21 cellular contexts compared by ENCODE assay signal in the genomic region with DNA sequence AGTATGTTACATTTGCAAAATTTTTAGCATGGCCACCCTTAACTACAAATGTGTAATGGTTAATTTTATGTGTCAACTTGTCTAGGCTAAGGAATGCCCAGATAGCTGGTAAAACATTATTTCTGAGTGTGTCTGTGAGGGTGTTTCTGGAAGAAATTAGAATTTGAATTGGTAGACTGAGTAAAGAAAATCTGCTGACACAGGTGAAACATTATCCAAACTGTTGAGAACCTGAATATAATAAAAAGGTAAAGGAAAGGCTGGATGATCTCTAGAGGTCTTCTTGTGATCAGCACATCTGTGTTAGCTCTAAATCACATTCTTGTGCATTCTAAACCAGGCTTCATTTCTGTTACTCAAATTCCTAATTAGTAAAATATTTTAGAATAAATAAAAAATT.
A peak's percentile ranks its signal among the peaks of the same experiment; 100 is the strongest.
DNase-seq lines count a peak whose midpoint lies in the region; ATAC-seq, FAIRE-seq and TF ChIP-seq lines count a peak whose summit lies in the region.
"Had no signal": no experiment of that assay in that cellular context is flagged by ENCODE, and none has a peak within 500 bp of the region (broad histone marks: within the 10 kb centered on the region; RNA-seq: fewer than 3 reads in every experiment).

No MANE protein-coding gene starts in this region.

- H3K27me3 ChIP-seq in HepG2 (ENCODE audit: control insufficient read depth in 1 of 2, insufficient read depth in 2 of 2, low read length in 2 of 2) (no peaks in the 10 kb centered on the region), right lobe of liver (no peaks in the 10 kb centered on the region), neutrophil (no peaks in the 10 kb centered on the region)

- no peak for TF ChIP-seq RAD21 in HepG2 (CRISPR knock-in tag; IDR thresholded peaks at IDR 0.05)

- no TSS peak for BruUV-seq in HepG2 (replicated peaks; lab: Mats Ljungman, UMichigan)

- H3K27ac ChIP-seq in HepG2 (ENCODE audit: extremely low read length, insufficient read depth, low read length) (no peak overlapping the region), right lobe of liver (no peak overlapping the region), neutrophil (peak overlapping the region; percentile 19)

- no peaks in the 10 kb centered on the region for H3K4me1 ChIP-seq in HepG2 (ENCODE audit: insufficient read depth, low read length)
- no peaks in the 10 kb centered on the region for H3K4me1 ChIP-seq in right lobe of liver
- peaks cover 25 to 31% of the 10 kb centered on the region in 2 experiments for H3K4me1 ChIP-seq in neutrophil (ENCODE audit: control insufficient read depth in 1 of 2, insufficient read depth in 1 of 2, low read depth in 1 of 2, low read length in 1 of 2)
- H3K4me1 ChIP-seq: Caco-2, HAP-1 had no signal

- H3K4me3 Mint-ChIP-seq in CD14-positive monocyte, result no peak overlapping the region
- H3K4me3 Mint-ChIP-seq: CD4-positive, CD25-positive, alpha-beta regulatory T cell; CD8-positive, alpha-beta T cell; GM23338; HFFc6 had no signal

- intact Hi-C loops in HepG2 (cut with micrococcal nuclease; ENCODE audit: unreplicated experiment) (no loop called here), right lobe of liver (cut with DNase I) (no loop called here), CD14-positive monocyte (cut with micrococcal nuclease) (loop anchor here in 1 of 2 donors (10.0 kb wide), 1 partner anchor 84 kb away; no protein-coding TSS in a partner anchor)

- POLR2A ChIA-PET in HepG2 (lab: Yijun Ruan, JAX), result no interaction called here

- H3K4me1 Mint-ChIP-seq in CD14-positive monocyte, result peaks cover 17% of the 10 kb centered on the region
- H3K4me1 Mint-ChIP-seq: GM23338 had no signal

- peaks cover 0 to 8% (median 6%) of the 10 kb centered on the region in 7 donors for H3K9me3 Mint-ChIP-seq in CD14-positive monocyte
- H3K9me3 Mint-ChIP-seq: CD4-positive, CD25-positive, alpha-beta regulatory T cell; CD8-positive, alpha-beta T cell; HFFc6 had no signal

- TF ChIP-seq CTCF in HepG2 (CRISPR knock-in tag; IDR thresholded peaks at IDR 0.05) (no peak), right lobe of liver (IDR thresholded peaks at IDR 0.05) (no peak), neutrophil (IDR thresholded peaks at IDR 0.05) (no peak), CD14-positive monocyte (IDR thresholded peaks at IDR 0.05) (no peak)

- H3K79me2 ChIP-seq in HepG2 (ENCODE audit: insufficient read depth, low read length), result no peaks in the 10 kb centered on the region

- H3K4me2 ChIP-seq in HepG2 (ENCODE audit: low read depth, low read length), result no peak overlapping the region
- H3K4me2 ChIP-seq: GM23338 had no signal

- peaks cover 5 to 7% of the 10 kb centered on the region in 2 donors for H3K36me3 Mint-ChIP-seq in CD14-positive monocyte

- TF ChIP-seq POLR2A in HepG2 (IDR thresholded peaks at IDR 0.05; ENCODE audit: insufficient read depth in 1 of 2, low read depth in 2 of 2, low read length in 2 of 2) (no peak), right lobe of liver (IDR thresholded peaks at IDR 0.05) (no peak)

- no peak overlapping the region for H3K9ac ChIP-seq in HepG2 (ENCODE audit: insufficient read depth, low read depth, low read length)

- H3K4me3 ChIP-seq in HepG2 (replicated peaks in 1 of 3; ENCODE audit: insufficient read depth in 1 of 3, low read depth in 2 of 3, low read length in 3 of 3), result no peak overlapping the region
- no peak overlapping the region for H3K4me3 ChIP-seq in right lobe of liver
- H3K4me3 ChIP-seq in neutrophil (ENCODE audit: low read depth in 1 of 2, low read length in 1 of 2), result no peak overlapping the region
- H3K4me3 ChIP-seq: GM23338, HAP-1 had no signal

- H3K9me3 ChIP-seq in HepG2 (ENCODE audit: low read length) (no peaks in the 10 kb centered on the region), right lobe of liver (no peaks in the 10 kb centered on the region), neutrophil (no peaks in the 10 kb centered on the region)
- H3K9me3 ChIP-seq: Caco-2, HAP-1 had no signal

- TF ChIP-seq EP300 in HepG2 (IDR thresholded peaks at IDR 0.05; ENCODE audit: low read depth in 2 of 2, low read length in 2 of 2), result no peak
- no peak for TF ChIP-seq EP300 in HepG2 (CRISPR knock-in tag; IDR thresholded peaks at IDR 0.05; ENCODE audit: borderline replicate concordance)

- CTCF ChIA-PET in HepG2 (lab: Yijun Ruan, JAX; ENCODE audit: low intra/inter-chr PET ratio, low total read pairs), result no interaction called here

- H3K27me3 Mint-ChIP-seq in CD14-positive monocyte (ENCODE audit: low read depth in 3 of 3), result peaks cover 0 to 3% (median 2%) of the 10 kb centered on the region in 3 donors
- H3K27me3 Mint-ChIP-seq: CD4-positive, CD25-positive, alpha-beta regulatory T cell had no signal

- ATAC-seq in HepG2, result no peak
- ATAC-seq in right lobe of liver, result no peak
- ATAC-seq: CD8-positive, alpha-beta T cell; GM23338 had no signal

- DNase-seq in HepG2 (ENCODE audit: low spot score), result no peak
- no peak for DNase-seq in right lobe of liver
- no peak for DNase-seq in activated CD4-positive, alpha-beta T cell treated with anti-CD3 and anti-CD28 coated beads, Interleukin-2, amount 50 U/mL, for 48 hours
- DNase-seq in CD14-positive monocyte (ENCODE audit: low spot score), result no peak
- DNase-seq: 8988T; C1 segment of cervical spinal cord; Caco-2; CD4-positive, CD25-positive, alpha-beta regulatory T cell; CD8-positive, alpha-beta T cell; DMS 273 treated with DMSO at 0.1 percent for 48 hours; DMS79; EL; GF-D8; HFFc6 had no signal

- FAIRE-seq in HepG2 (lab: Jason Lieb, UNC), result no peak
- peak; percentile 81 for FAIRE-seq in TTC549 (lab: Jason Lieb, UNC)
- FAIRE-seq: GM12891, GM18507, H54 had no signal

- peak overlapping the region in 1 of 7 donors; percentile 61 for H3K27ac Mint-ChIP-seq in CD14-positive monocyte
- H3K27ac Mint-ChIP-seq: CD4-positive, CD25-positive, alpha-beta regulatory T cell; CD8-positive, alpha-beta T cell; GM23338; HFFc6 had no signal

- in situ Hi-C loops in HepG2 (cut with HindIII; ENCODE audit: extremely low pct_ligation_motif_present, low pct_unique_long_range_greater_than_20kb), result no loop called here

- no peaks in the 10 kb centered on the region for H4K20me1 ChIP-seq in HepG2 (ENCODE audit: insufficient read depth, low read length)

- H2AFZ ChIP-seq in HepG2 (ENCODE audit: low read length), result no peak overlapping the region
- H2AFZ ChIP-seq: GM23338 had no signal

- H3K36me3 ChIP-seq in HepG2 (replicated peaks in 1 of 2; ENCODE audit: control insufficient read depth in 1 of 2, insufficient read depth in 2 of 2, low read length in 2 of 2) (no peaks in the 10 kb centered on the region), right lobe of liver (no peaks in the 10 kb centered on the region), neutrophil (no peaks in the 10 kb centered on the region)
- H3K36me3 ChIP-seq: HAP-1 had no signal

TF ChIP-seq in HepG2, 621 proteins besides CTCF, POLR2A, EP300 and RAD21:
- TF ChIP-seq TGIF2 (CRISPR knock-in tag; IDR thresholded peaks at IDR 0.05) (no peak), TCF7 (IDR thresholded peaks at IDR 0.05; ENCODE audit: low read depth) (no peak), MAFK (conservative IDR thresholded peaks at IDR 0.05 in 1 of 2, IDR thresholded peaks at IDR 0.05 in 1 of 2; ENCODE audit: low read length in 2 of 2) (peak; percentile 73 to 89), ZZZ3 (CRISPR knock-in tag; IDR thresholded peaks at IDR 0.05; ENCODE audit: borderline replicate concordance) (no peak), MAFF (IDR thresholded peaks at IDR 0.05; ENCODE audit: low read depth, low read length) (peak; percentile 84)
